8 cellular contexts compared by ENCODE assay signal in genomic region chr7:23597064-23597907, GRCh38. TPM values are rescaled to one million over a fixed set of nuclear protein-coding genes. Genes with fewer than 3 reads are reported as not detected.
DNase-seq lines count a peak whose midpoint lies in the region; ATAC-seq and TF ChIP-seq lines count a peak whose summit lies in the region.

TSS of gene CCDC126 (plus strand) at chr7:23597382. CDS start at chr7:23611316, 13,934 bp downstream.

- CTCF ChIA-PET in activated CD4-positive, alpha-beta memory T cell treated with anti-CD3 and anti-CD28 coated beads for 36 hours (lab: Charles Lee): interaction anchor here (0.6 to 2.2 kb wide), 6 partner anchors 26 to 325 kb away, joined by 3 to 9 read pairs (median 4); partner anchors contain the start of gene FAM221A

- H3K27ac ChIP-seq in C4-2B: peak within 1 kb of the TSS; percentile 75
- H3K27ac ChIP-seq in lower lobe of right lung: peak within 1 kb of the TSS; percentile 94

- peaks cover 61% of the 10 kb centered on the region for H3K4me1 Mint-ChIP-seq in activated CD4-positive, alpha-beta memory T cell treated with anti-CD3 and anti-CD28 coated beads for 36 hours (ENCODE audit: low read depth)

- POLR2A ChIA-PET in activated CD4-positive, alpha-beta memory T cell treated with anti-CD3 and anti-CD28 coated beads for 36 hours (lab: Charles Lee): interaction anchor here (0.8 to 1.5 kb wide), 3 partner anchors 18 to 1583 kb away, joined by 3 read pairs; a partner anchor contains a TSS

- DNase-seq in NCI-H526 treated with DMSO at 0.1 percent for 48 hours (lab: John Stamatoyannopoulos, UW): peak; percentile 75
- DNase-seq in activated CD4-positive, alpha-beta memory T cell treated with anti-CD3 and anti-CD28 coated beads for 36 hours: peak; percentile 88
- DNase-seq in ecto neural progenitor cell (ENCODE audit: low spot score): peak; percentile 96
- peak; percentile 96 for DNase-seq in lower lobe of right lung
- peak; percentile 21 to 75 (median 49) for DNase-seq in stimulated activated CD4-positive, alpha-beta T cell treated with anti-CD3 and anti-CD28 coated beads, TNF-alpha, amount 100 ng/mL, for 1 hour (ENCODE audit: low read depth in 3 of 3, low spot score in 1 of 3)

- no peaks in the 10 kb centered on the region for H3K9me3 ChIP-seq in lower lobe of right lung

- peak within 1 kb of the TSS; percentile 64 for H3K27ac Mint-ChIP-seq in activated CD4-positive, alpha-beta memory T cell treated with anti-CD3 and anti-CD28 coated beads for 36 hours

- H3K36me3 ChIP-seq in lower lobe of right lung: no peaks in the 10 kb centered on the region

- peak within 1 kb of the TSS; percentile 87 for H3K4me3 Mint-ChIP-seq in activated CD4-positive, alpha-beta memory T cell treated with anti-CD3 and anti-CD28 coated beads for 36 hours

- no peaks in the 10 kb centered on the region for H3K27me3 Mint-ChIP-seq in activated CD4-positive, alpha-beta memory T cell treated with anti-CD3 and anti-CD28 coated beads for 36 hours

- TF ChIP-seq CTCF in C4-2B (conservative IDR thresholded peaks at IDR 0.05) (no peak), lower lobe of right lung (IDR thresholded peaks at IDR 0.05) (no peak)

- intact Hi-C loops in activated CD4-positive, alpha-beta memory T cell treated with anti-CD3 and anti-CD28 coated beads for 36 hours (cut with micrococcal nuclease): loop anchor here (5.0 to 10.0 kb wide), 7 partner anchors 125 to 975 kb away; partner anchors contain the start of genes HYCC1, IGF2BP3, KLHL7 and NUP42
- intact Hi-C loops in lower lobe of right lung (cut with DNase I): no loop called here

- H3K27me3 ChIP-seq in lower lobe of right lung (ENCODE audit: low read depth): no peaks in the 10 kb centered on the region

- H3K36me3 Mint-ChIP-seq in activated CD4-positive, alpha-beta memory T cell treated with anti-CD3 and anti-CD28 coated beads for 36 hours: no peaks in the 10 kb centered on the region

- H3K4me3 ChIP-seq in lower lobe of right lung: peak within 1 kb of the TSS; percentile 75

- H3K9me3 Mint-ChIP-seq in activated CD4-positive, alpha-beta memory T cell treated with anti-CD3 and anti-CD28 coated beads for 36 hours: peaks cover 2% of the 10 kb centered on the region

- peaks cover 19% of the 10 kb centered on the region for H3K4me1 ChIP-seq in lower lobe of right lung

- ATAC-seq in GM19351 (IDR thresholded peaks at IDR 0.05; ENCODE audit: unreplicated experiment) (peak; percentile 74), HG03520 (IDR thresholded peaks at IDR 0.05; ENCODE audit: unreplicated experiment) (peak; percentile 72), lower lobe of right lung (peak; percentile 98 to 99)

RNA-seq across cellular contexts. Expression of gene CCDC126, which starts in this region (rescaled TPM):
- 1 to 10 TPM; 5.2 to 5.7 TPM for total RNA-seq in activated CD4-positive, alpha-beta memory T cell treated with anti-CD3 and anti-CD28 coated beads for 36 hours
- 15.5 TPM for total RNA-seq in lower lobe of right lung

Comparison
In these comparisons a context has a peak if more than half of its experiments do, and no peak if none do; other contexts are left out.
1. Peak in every context shown above with its lines: DNase-seq, ATAC-seq, H3K4me3 ChIP-seq and H3K27ac ChIP-seq.